1 cellular context compared by ENCODE assay signal in the genomic region with DNA sequence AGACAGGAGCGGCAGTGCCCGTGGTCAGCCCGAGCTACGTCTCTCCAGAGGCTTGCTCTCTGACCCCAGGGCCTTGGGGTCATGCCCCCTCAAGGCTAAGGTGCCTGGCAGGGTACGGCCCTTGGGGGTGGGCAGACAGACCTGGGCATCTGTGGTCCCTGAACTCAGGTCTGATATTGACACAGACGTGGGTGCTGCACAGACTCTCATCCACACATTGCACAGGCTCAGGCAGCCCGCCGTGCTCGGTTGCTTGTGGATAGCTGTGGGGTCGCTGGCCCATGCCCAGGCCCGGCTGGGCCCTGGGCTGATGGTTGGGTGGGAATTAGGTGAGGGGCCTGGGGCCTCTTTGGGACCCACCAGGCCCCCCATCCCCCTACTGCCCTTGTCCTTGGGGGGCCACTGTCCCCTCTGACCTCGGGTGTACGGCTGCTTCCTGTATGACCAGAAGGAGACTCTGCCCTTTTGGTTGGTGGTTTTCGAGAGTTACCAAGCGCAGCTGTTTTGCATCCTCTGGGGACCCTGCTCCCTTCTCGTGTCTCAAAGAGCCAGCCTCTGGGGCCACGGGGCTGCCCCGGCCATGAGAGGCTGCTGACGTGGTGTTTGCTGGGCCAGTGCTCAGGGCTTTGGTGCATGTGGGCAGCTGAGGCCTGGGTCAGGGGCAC.
TF ChIP-seq lines count a peak whose summit lies in the region.

No MANE protein-coding gene starts in this region.

TF ChIP-seq in HEK293, 187 proteins besides CTCF, POLR2A, EP300 and RAD21:
- no peak for TF ChIP-seq ZNF350 (tag by site-specific recombination; IDR thresholded peaks at IDR 0.05)
- peak; percentile 52; the same call in 1 of the 2 replicates for TF ChIP-seq KLF1 (tag by site-specific recombination; IDR thresholded peaks at IDR 0.05)
- TF ChIP-seq PBX3 (CRISPR knock-in tag; IDR thresholded peaks at IDR 0.05), result no peak
- TF ChIP-seq GLIS2 (tag by site-specific recombination; IDR thresholded peaks at IDR 0.05), result peak; percentile 46; the same call in 1 of the 2 replicates
- TF ChIP-seq ZNF596 (tag by site-specific recombination; IDR thresholded peaks at IDR 0.05), result no peak
- TF ChIP-seq, protein P1, sequence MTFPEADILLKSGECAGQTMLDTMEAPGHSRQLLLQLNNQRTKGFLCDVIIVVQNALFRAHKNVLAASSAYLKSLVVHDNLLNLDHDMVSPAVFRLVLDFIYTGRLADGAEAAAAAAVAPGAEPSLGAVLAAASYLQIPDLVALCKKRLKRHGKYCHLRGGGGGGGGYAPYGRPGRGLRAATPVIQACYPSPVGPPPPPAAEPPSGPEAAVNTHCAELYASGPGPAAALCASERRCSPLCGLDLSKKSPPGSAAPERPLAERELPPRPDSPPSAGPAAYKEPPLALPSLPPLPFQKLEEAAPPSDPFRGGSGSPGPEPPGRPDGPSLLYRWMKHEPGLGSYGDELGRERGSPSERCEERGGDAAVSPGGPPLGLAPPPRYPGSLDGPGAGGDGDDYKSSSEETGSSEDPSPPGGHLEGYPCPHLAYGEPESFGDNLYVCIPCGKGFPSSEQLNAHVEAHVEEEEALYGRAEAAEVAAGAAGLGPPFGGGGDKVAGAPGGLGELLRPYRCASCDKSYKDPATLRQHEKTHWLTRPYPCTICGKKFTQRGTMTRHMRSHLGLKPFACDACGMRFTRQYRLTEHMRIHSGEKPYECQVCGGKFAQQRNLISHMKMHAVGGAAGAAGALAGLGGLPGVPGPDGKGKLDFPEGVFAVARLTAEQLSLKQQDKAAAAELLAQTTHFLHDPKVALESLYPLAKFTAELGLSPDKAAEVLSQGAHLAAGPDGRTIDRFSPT (tag by site-specific recombination; IDR thresholded peaks at IDR 0.05), result peak; percentile 62; the same call in 1 of the 2 replicates
- no peak for TF ChIP-seq ZNF37A (tag by site-specific recombination; IDR thresholded peaks at IDR 0.05)
- peak; percentile 27; the same call in 1 of the 2 replicates for TF ChIP-seq BCL11A (tag by site-specific recombination; IDR thresholded peaks at IDR 0.05; ENCODE audit: low read depth)
- TF ChIP-seq ZNF629 (tag by site-specific recombination; IDR thresholded peaks at IDR 0.05), result no peak
TF ChIP-seq in HEK293: peak in this region for 4.
